In genomic region chr4:88771883-88772450, GRCh38 we compare ENCODE assay signal across 22 cellular contexts.
"Had no signal": no experiment of that assay in that cellular context is flagged by ENCODE, and none has a peak within 500 bp of the region (broad histone marks: within the 10 kb centered on the region; RNA-seq: fewer than 3 reads in every experiment).

No MANE protein-coding gene starts in this region.

- H3K9me3 ChIP-seq: left ventricle myocardium inferior, right lobe of liver, stomach, tibial artery had no signal

- H3K9me3 Mint-ChIP-seq: activated naive CD4-positive, alpha-beta T cell treated with anti-CD3 and anti-CD28 coated beads, Interleukin-2, amount 50 U/mL, for 24 hours; activated naive CD8-positive, alpha-beta T cell treated with anti-CD3 and anti-CD28 coated beads, Interleukin-2, amount 50 U/mL, for 24 hours; activated T-helper 2 cell treated with anti-CD3 and anti-CD28 coated beads, Interferon-gamma antibody, Interleukin-2, Interleukin-4, amounts not matched to agents 10 μg/mL and 5 μg/mL and 100 μg/mL, durations not matched to agents 14 hours and 24 hours and 36 hours; central memory CD8-positive, alpha-beta T cell; nephron; T-helper 2 cell treated with Interferon-gamma antibody and Interleukin-4, amounts not matched to agents 5 μg/mL and 100 μg/mL, for 36 hours had no signal

- ATAC-seq: activated CD4-positive, alpha-beta T cell treated with anti-CD3 and anti-CD28 coated beads for 36 hours; activated CD8-positive, alpha-beta memory T cell treated with anti-CD3 and anti-CD28 coated beads, Interleukin-2, amount 10 ng/mL, durations not matched to agents 7 days and 5 days; activated CD8-positive, alpha-beta T cell treated with anti-CD3 and anti-CD28 coated beads, Interleukin-2, amount 10 ng/mL, durations not matched to agents 7 days and 5 days; activated naive CD8-positive, alpha-beta T cell treated with anti-CD3 and anti-CD28 coated beads, Interleukin-2, amount 50 U/mL, for 24 hours; right lobe of liver had no signal

- H3K27me3 ChIP-seq: right lobe of liver, stomach, tibial artery had no signal

- H3K4me3 Mint-ChIP-seq: activated CD4-positive, alpha-beta T cell treated with anti-CD3 and anti-CD28 coated beads for 36 hours; activated CD8-positive, alpha-beta memory T cell treated with anti-CD3 and anti-CD28 coated beads, Interleukin-2, amount 10 ng/mL, durations not matched to agents 7 days and 5 days; activated CD8-positive, alpha-beta T cell treated with anti-CD3 and anti-CD28 coated beads, Interleukin-2, amount 10 ng/mL, durations not matched to agents 7 days and 5 days; activated naive CD4-positive, alpha-beta T cell treated with anti-CD3 and anti-CD28 coated beads, Interleukin-2, amount 50 U/mL, for 24 hours; activated naive CD8-positive, alpha-beta T cell treated with anti-CD3 and anti-CD28 coated beads, Interleukin-2, amount 50 U/mL, for 24 hours; central memory CD8-positive, alpha-beta T cell; nephron; T-helper 2 cell treated with Interferon-gamma antibody and Interleukin-4, amounts not matched to agents 5 μg/mL and 100 μg/mL, for 36 hours had no signal

- H3K27ac Mint-ChIP-seq: activated CD4-positive, alpha-beta T cell treated with anti-CD3 and anti-CD28 coated beads for 36 hours; activated CD8-positive, alpha-beta memory T cell treated with anti-CD3 and anti-CD28 coated beads, Interleukin-2, amount 10 ng/mL, durations not matched to agents 7 days and 5 days; activated CD8-positive, alpha-beta T cell treated with anti-CD3 and anti-CD28 coated beads, Interleukin-2, amount 10 ng/mL, durations not matched to agents 7 days and 5 days; activated naive CD4-positive, alpha-beta T cell treated with anti-CD3 and anti-CD28 coated beads, Interleukin-2, amount 50 U/mL, for 24 hours; activated naive CD8-positive, alpha-beta T cell treated with anti-CD3 and anti-CD28 coated beads, Interleukin-2, amount 50 U/mL, for 24 hours; activated T-helper 2 cell treated with anti-CD3 and anti-CD28 coated beads, Interferon-gamma antibody, Interleukin-2, Interleukin-4, amounts not matched to agents 10 μg/mL and 5 μg/mL and 100 μg/mL, durations not matched to agents 14 hours and 24 hours and 36 hours; nephron; progenitor cell of endocrine pancreas; T-helper 2 cell treated with Interferon-gamma antibody and Interleukin-4, amounts not matched to agents 5 μg/mL and 100 μg/mL, for 36 hours had no signal

- H3K4me1 ChIP-seq: left ventricle myocardium inferior, right lobe of liver, stomach, tibial artery had no signal

- DNase-seq: activated CD4-positive, alpha-beta T cell treated with anti-CD3 and anti-CD28 coated beads for 36 hours; activated CD4-positive, CD25-positive, alpha-beta regulatory T cell; activated CD8-positive, alpha-beta memory T cell treated with anti-CD3 and anti-CD28 coated beads, Interleukin-2, amount 10 ng/mL, durations not matched to agents 7 days and 5 days; activated CD8-positive, alpha-beta T cell treated with anti-CD3 and anti-CD28 coated beads, Interleukin-2, amount 10 ng/mL, durations not matched to agents 7 days and 5 days; activated naive CD8-positive, alpha-beta T cell treated with anti-CD3 and anti-CD28 coated beads, Interleukin-2, amount 50 U/mL, for 24 hours; activated T-cell treated with anti-CD3 and anti-CD28 coated beads, Interleukin-2, amount 50 U/mL, for 48 hours; amygdala; dermis blood vessel endothelial cell; effector CD8-positive, alpha-beta T cell; left ventricle myocardium inferior; right lobe of liver; stimulated activated CD4-positive, alpha-beta T cell treated with anti-CD3 and anti-CD28 coated beads, Interleukin-12 subunit alpha, Interleukin-12 subunit beta, amount 100 ng/mL, for 4 hours; stimulated activated CD4-positive, alpha-beta T cell treated with anti-CD3 and anti-CD28 coated beads, Interleukin-4, amount 100 ng/mL, for 1 hour; stomach; tibial artery had no signal

- H3K4me3 ChIP-seq: left ventricle myocardium inferior, right lobe of liver, skin epidermis, stomach, tibial artery had no signal

- H3K4me1 Mint-ChIP-seq: activated CD4-positive, alpha-beta T cell treated with anti-CD3 and anti-CD28 coated beads for 36 hours; activated CD8-positive, alpha-beta memory T cell treated with anti-CD3 and anti-CD28 coated beads, Interleukin-2, amount 10 ng/mL, durations not matched to agents 7 days and 5 days; activated naive CD4-positive, alpha-beta T cell treated with anti-CD3 and anti-CD28 coated beads, Interleukin-2, amount 50 U/mL, for 24 hours; activated naive CD8-positive, alpha-beta T cell treated with anti-CD3 and anti-CD28 coated beads, Interleukin-2, amount 50 U/mL, for 24 hours; central memory CD8-positive, alpha-beta T cell; nephron had no signal

- H3K27me3 Mint-ChIP-seq: activated CD4-positive, alpha-beta T cell treated with anti-CD3 and anti-CD28 coated beads for 36 hours; activated naive CD4-positive, alpha-beta T cell treated with anti-CD3 and anti-CD28 coated beads, Interleukin-2, amount 50 U/mL, for 24 hours; progenitor cell of endocrine pancreas had no signal

- H3K27ac ChIP-seq: left ventricle myocardium inferior, right lobe of liver, stomach, tibial artery had no signal
